Comparison of ENCODE assay signal across 23 cellular contexts in genomic region chr10:73099141-73099540, GRCh38.
"Had no signal": no experiment of that assay in that cellular context is flagged by ENCODE, and none has a peak within 500 bp of the region (broad histone marks: within the 10 kb centered on the region; RNA-seq: fewer than 3 reads in every experiment).

No MANE protein-coding gene starts in this region.

- H3K9me3 ChIP-seq: esophagus squamous epithelium, pancreas, spleen, thoracic aorta, upper lobe of left lung had no signal

- ATAC-seq: naive thymus-derived CD4-positive, alpha-beta T cell; pancreas; sciatic nerve; stimulated activated naive B cell treated with anti-CD40 and anti-IgM and Interleukin-4, amounts not matched to agents 10 μg/mL and 1 μg/mL and 100 μg/mL, for 72 hours had no signal

- H3K36me3 ChIP-seq: brain microvascular endothelial cell, pancreas, thoracic aorta, upper lobe of left lung had no signal

- H3K4me3 ChIP-seq: esophagus squamous epithelium, pancreas, spleen, thoracic aorta, upper lobe of left lung had no signal

- H3K27me3 ChIP-seq: brain microvascular endothelial cell, esophagus squamous epithelium, pancreas, spleen, upper lobe of left lung had no signal

- FAIRE-seq: endothelial cell of umbilical vein, frontal cortex, pancreas had no signal

- H3K27ac ChIP-seq: brain microvascular endothelial cell, esophagus squamous epithelium, pancreas, spleen, thoracic aorta, upper lobe of left lung, WERI-Rb-1 had no signal

- DNase-seq: activated CD4-positive, alpha-beta T cell treated with anti-CD3 and anti-CD28 coated beads for 1 hour; activated CD4-positive, alpha-beta T cell treated with anti-CD3 and anti-CD28 coated beads, Interleukin-2, amount 50 U/mL, for 48 hours; activated naive CD8-positive, alpha-beta T cell treated with anti-CD3 and anti-CD28 coated beads, Interleukin-2, amount 10 ng/mL, durations not matched to agents 7 days and 5 days; activated T-cell treated with anti-CD3 and anti-CD28 coated beads for 4 hours; anterior cingulate cortex; brain microvascular endothelial cell; cortex of kidney; effector CD4-positive, alpha-beta T cell; esophagus squamous epithelium; head of caudate nucleus; immature natural killer cell; kidney glomerular epithelial cell; naive thymus-derived CD4-positive, alpha-beta T cell; pancreas; spleen; stimulated activated naive B cell treated with anti-CD40 and anti-IgM and Interleukin-4, amounts not matched to agents 10 μg/mL and 1 μg/mL and 100 μg/mL, for 72 hours; T-helper 2 cell; upper lobe of left lung; WERI-Rb-1 had no signal
